ENCODE assay signal across 10 cellular contexts in genomic region chr7:149774237-149775175, GRCh38. TPM values are rescaled to one million over a fixed set of nuclear protein-coding genes. Genes with fewer than 3 reads are reported as not detected.
DNase-seq lines count a peak whose midpoint lies in the region; ATAC-seq, FAIRE-seq and TF ChIP-seq lines count a peak whose summit lies in the region.
"Had no signal": no experiment of that assay in that cellular context is flagged by ENCODE, and none has a peak within 500 bp of the region (broad histone marks: within the 10 kb centered on the region; RNA-seq: fewer than 3 reads in every experiment).

No MANE protein-coding gene starts in this region.

- TF ChIP-seq RAD21 in neural cell (conservative IDR thresholded peaks at IDR 0.05), result no peak

- H3K9me2 ChIP-seq in Loucy (replicated peaks; ENCODE audit: low read depth, low read length), result no peaks in the 10 kb centered on the region
- H3K9me2 ChIP-seq in neural cell (ENCODE audit: insufficient read depth, low read length), result no peaks in the 10 kb centered on the region

- H3K4me1 ChIP-seq in Loucy (ENCODE audit: insufficient read depth, low read length, poor library complexity, severe bottlenecking), result peaks cover 12% of the 10 kb centered on the region

- H3F3A ChIP-seq in Loucy (ENCODE audit: low read depth) (no peaks in the 10 kb centered on the region), neural cell (ENCODE audit: insufficient read depth, low read length, poor library complexity, severe bottlenecking) (no peaks in the 10 kb centered on the region)

- no peak overlapping the region for H2AFZ ChIP-seq in Loucy (ENCODE audit: low read length)
- no peak overlapping the region for H2AFZ ChIP-seq in neural cell (ENCODE audit: low read depth, low read length)

- no peak for FAIRE-seq in urothelium cell line (lab: Jason Lieb, UNC)

- peak overlapping the region; percentile 79 for H3K4me2 ChIP-seq in Loucy (ENCODE audit: low read depth, low read length, poor library complexity, severe bottlenecking)
- no peak overlapping the region for H3K4me2 ChIP-seq in neural cell (ENCODE audit: low read length)

- H3K27ac Mint-ChIP-seq in effector memory CD8-positive, alpha-beta T cell, result peak overlapping the region in 1 of 2 donors; percentile 26

- no peaks in the 10 kb centered on the region for H3K79me2 ChIP-seq in Loucy (ENCODE audit: insufficient read depth, low read length)
- H3K79me2 ChIP-seq in neural cell (replicated peaks; ENCODE audit: insufficient read depth, low read length), result no peaks in the 10 kb centered on the region

- H3K9ac ChIP-seq in Loucy (ENCODE audit: low read depth, low read length, poor library complexity, severe bottlenecking) (no peak overlapping the region), neural cell (ENCODE audit: low read length) (no peak overlapping the region)
- H3K9ac ChIP-seq: KMS-11 had no signal

- H3K36me3 Mint-ChIP-seq in effector memory CD8-positive, alpha-beta T cell (ENCODE audit: insufficient read depth), result peaks cover 5% of the 10 kb centered on the region

- H3K4me1 Mint-ChIP-seq in effector memory CD8-positive, alpha-beta T cell (ENCODE audit: low read depth in 2 of 2), result peaks cover 0 to 8% of the 10 kb centered on the region in 2 donors

- DNase-seq in DMS53 (lab: John Stamatoyannopoulos, UW) (peak; percentile 79), urothelium cell line (ENCODE audit: low spot score) (no peak), NOMO-1 (lab: John Stamatoyannopoulos, UW; ENCODE audit: unreplicated experiment in 2 of 2) (no peak)
- no peak for DNase-seq in effector memory CD8-positive, alpha-beta T cell
- no peak for DNase-seq in activated effector memory CD4-positive, alpha-beta T cell treated with anti-CD3 and anti-CD28 coated beads, Interleukin-2, amount 50 U/mL, for 16 hours
- DNase-seq: activated CD8-positive, alpha-beta memory T cell treated with anti-CD3 and anti-CD28 coated beads, Interleukin-2, amount 50 U/mL, for 48 hours had no signal

- H3K36me3 ChIP-seq in Loucy (ENCODE audit: insufficient read depth, low read length) (no peaks in the 10 kb centered on the region), neural cell (ENCODE audit: insufficient read depth, low read length) (no peaks in the 10 kb centered on the region)

- no peaks in the 10 kb centered on the region for H3K27me3 Mint-ChIP-seq in effector memory CD8-positive, alpha-beta T cell

- no peak for ATAC-seq in effector memory CD8-positive, alpha-beta T cell (replicated peaks)
- no peak for ATAC-seq in GM18907 (IDR thresholded peaks at IDR 0.05; ENCODE audit: unreplicated experiment)

- no peak for TF ChIP-seq CTCF in Loucy (conservative IDR thresholded peaks at IDR 0.05; ENCODE audit: low read length)
- no peak for TF ChIP-seq CTCF in neural cell (IDR thresholded peaks at IDR 0.05; ENCODE audit: poor library complexity, severe bottlenecking)

- H3K27ac ChIP-seq in neural cell (ENCODE audit: low read length), result no peak overlapping the region
- H3K27ac ChIP-seq: KMS-11 had no signal

- no peaks in the 10 kb centered on the region for H3K9me3 ChIP-seq in Loucy (ENCODE audit: insufficient read depth, low read depth, low read length)
- no peaks in the 10 kb centered on the region for H3K9me3 ChIP-seq in neural cell (ENCODE audit: low read length)

- no peaks in the 10 kb centered on the region for H3K9me3 Mint-ChIP-seq in effector memory CD8-positive, alpha-beta T cell

- no peaks in the 10 kb centered on the region for H4K20me1 ChIP-seq in Loucy (ENCODE audit: insufficient read depth, low read length, poor library complexity, severe bottlenecking)
- no peaks in the 10 kb centered on the region for H4K20me1 ChIP-seq in neural cell (ENCODE audit: insufficient read depth)

- H3K4me3 ChIP-seq in Loucy (ENCODE audit: low read length, poor library complexity, severe bottlenecking) (peak overlapping the region; percentile 76), neural cell (ENCODE audit: low read length) (peak overlapping the region; percentile 79)

- H3K4me3 Mint-ChIP-seq in effector memory CD8-positive, alpha-beta T cell, result peak overlapping the region; percentile 84 to 89

- TF ChIP-seq EP300 in neural cell (conservative IDR thresholded peaks at IDR 0.05; ENCODE audit: poor library complexity, severe bottlenecking), result no peak

- H3K27me3 ChIP-seq in Loucy (ENCODE audit: insufficient read depth, low read length, poor library complexity, severe bottlenecking) (no peaks in the 10 kb centered on the region), neural cell (ENCODE audit: insufficient read depth, low read depth, low read length) (no peaks in the 10 kb centered on the region)

TF ChIP-seq in neural cell, 6 proteins besides CTCF, POLR2A, EP300 and RAD21:
- TF ChIP-seq POLR2AphosphoS5 (IDR thresholded peaks at IDR 0.05) (no peak), EZH2 (IDR thresholded peaks at IDR 0.05; ENCODE audit: borderline replicate concordance, insufficient read depth, low read length, poor library complexity, severe bottlenecking) (no peak), TAF1 (IDR thresholded peaks at IDR 0.05; ENCODE audit: low read depth) (no peak), SMC3 (conservative IDR thresholded peaks at IDR 0.05; ENCODE audit: poor library complexity) (no peak), REST (IDR thresholded peaks at IDR 0.05; ENCODE audit: borderline replicate concordance) (no peak), MXI1 (conservative IDR thresholded peaks at IDR 0.05; ENCODE audit: poor library complexity, severe bottlenecking) (no peak)

RNA-seq across cellular contexts. Expression of gene ZNF467, which starts 1.1 kb away (rescaled TPM):
- polyA plus RNA-seq in neural cell, result 11.9 and 12.8 TPM in 2 replicates
- polyA minus RNA-seq in neural cell, result 12.2 and 14.9 TPM in 2 replicates
